ENCODE assay signal across 11 cellular contexts in genomic region chr11:5550440-5551095, GRCh38. TPM values are rescaled to one million over a fixed set of nuclear protein-coding genes. Genes with fewer than 3 reads are reported as not detected.
DNase-seq lines count a peak whose midpoint lies in the region; ATAC-seq lines count a peak whose summit lies in the region.
"Had no signal": no experiment of that assay in that cellular context is flagged by ENCODE, and none has a peak within 500 bp of the region (broad histone marks: within the 10 kb centered on the region; RNA-seq: fewer than 3 reads in every experiment).

No MANE protein-coding gene starts in this region.

- no peak overlapping the region for H2BK12ac ChIP-seq in mesenchymal stem cell (ENCODE audit: low read length in 2 of 2)

- no peak overlapping the region for H2BK15ac ChIP-seq in mesenchymal stem cell (ENCODE audit: low read depth, poor library complexity, severe bottlenecking)

- no peaks in the 10 kb centered on the region for H3K79me1 ChIP-seq in mesenchymal stem cell (replicated peaks; ENCODE audit: low read length, poor library complexity, severe bottlenecking)

- peaks cover 1% of the 10 kb centered on the region for H3K4me1 ChIP-seq in mesenchymal stem cell (ENCODE audit: control insufficient read depth, insufficient read depth, low read depth, low read length)

- no peak overlapping the region for H3K14ac ChIP-seq in mesenchymal stem cell (ENCODE audit: low read length in 2 of 2)

- H3K36me3 ChIP-seq in mesenchymal stem cell (ENCODE audit: control insufficient read depth in 1 of 2, insufficient read depth in 2 of 2, low read depth in 1 of 2, low read length in 2 of 2): no peaks in the 10 kb centered on the region
- H3K36me3 ChIP-seq in H7 (replicated peaks; ENCODE audit: control insufficient read depth, insufficient read depth, low read length): no peaks in the 10 kb centered on the region

- H3K4ac ChIP-seq in mesenchymal stem cell (ENCODE audit: low read depth in 1 of 2, low read length in 2 of 2): no peak overlapping the region

- ATAC-seq in GM18519 (IDR thresholded peaks at IDR 0.05; ENCODE audit: low FRiP score, unreplicated experiment) (peak; percentile 66), HG02759 (IDR thresholded peaks at IDR 0.05; ENCODE audit: unreplicated experiment) (peak; percentile 65), HG03097 (IDR thresholded peaks at IDR 0.05; ENCODE audit: low FRiP score, unreplicated experiment) (no peak)

- H4K8ac ChIP-seq in mesenchymal stem cell (ENCODE audit: low read length): no peak overlapping the region

- DNase-seq in RKO (ENCODE audit: low spot score): peak; percentile 86
- DNase-seq in mesenchymal stem cell: peak; percentile 63
- no peak for DNase-seq in stimulated activated CD4-positive, alpha-beta T cell treated with anti-CD3 and anti-CD28 coated beads, Interleukin-4, amount 100 ng/mL, for 4 hours
- no peak for DNase-seq in NCI-H2171 (lab: John Stamatoyannopoulos, UW)
- no peak for DNase-seq in H7
- DNase-seq: activated CD4-positive, alpha-beta T cell treated with anti-CD3 and anti-CD28 coated beads for 48 hours; central memory CD4-positive, alpha-beta T cell; NCI-H774 had no signal

- H3K9ac ChIP-seq in mesenchymal stem cell (ENCODE audit: low read length): peak overlapping the region; percentile 37

- H3K18ac ChIP-seq in mesenchymal stem cell (ENCODE audit: low read depth in 1 of 2, low read length in 2 of 2): no peak overlapping the region

- no peak overlapping the region for H3K27ac ChIP-seq in mesenchymal stem cell (ENCODE audit: low read length, poor library complexity, severe bottlenecking)

- H4K91ac ChIP-seq in mesenchymal stem cell (ENCODE audit: low read length): no peak overlapping the region

- H3K27me3 ChIP-seq in mesenchymal stem cell (ENCODE audit: control insufficient read depth in 1 of 2, insufficient read depth in 1 of 2, low read length in 2 of 2) (no peaks in the 10 kb centered on the region), H7 (ENCODE audit: control insufficient read depth, insufficient read depth, low read length) (no peaks in the 10 kb centered on the region)

- no peak overlapping the region for H3K4me2 ChIP-seq in mesenchymal stem cell (ENCODE audit: low read length, poor library complexity, severe bottlenecking)

- WGBS in mesenchymal stem cell: 32% methylated on average over 4 of the region's 5 CpGs

- H2AFZ ChIP-seq in mesenchymal stem cell (ENCODE audit: low read depth, low read length): no peak overlapping the region

- H3K9me3 ChIP-seq in mesenchymal stem cell (ENCODE audit: control insufficient read depth, low read length): no peaks in the 10 kb centered on the region

- no peak overlapping the region for H2BK120ac ChIP-seq in mesenchymal stem cell (ENCODE audit: low read depth, low read length)

- no peak overlapping the region for H3K23ac ChIP-seq in mesenchymal stem cell (ENCODE audit: low read length in 2 of 2)

- H2BK5ac ChIP-seq in mesenchymal stem cell (ENCODE audit: low read depth, low read length, poor library complexity, severe bottlenecking): no peak overlapping the region

- no peak overlapping the region for H3K4me3 ChIP-seq in mesenchymal stem cell (ENCODE audit: insufficient read depth in 1 of 2, low read depth in 1 of 2, low read length in 2 of 2)
- no peak overlapping the region for H3K4me3 ChIP-seq in H7 (ENCODE audit: insufficient read depth, low read depth, low read length)

- H2AK5ac ChIP-seq in mesenchymal stem cell (ENCODE audit: low read length, severe bottlenecking): no peak overlapping the region

RNA-seq across cellular contexts. Expression of gene OR52H1, which starts 2.2 kb away (rescaled TPM):
- polyA plus RNA-seq in mesenchymal stem cell (2013, experiment 1 of 2): not detected
- polyA plus RNA-seq in mesenchymal stem cell (2013, experiment 2 of 2): not detected
- total RNA-seq in H7 (2014; rRNA removed; shearing (Covaris generic)): 0.30 TPM in 1 of 2 replicates, not detected in the other

RNA-seq across cellular contexts. Expression of gene OR52B6, which starts 30.1 kb away (rescaled TPM):
- not detected for polyA plus RNA-seq in mesenchymal stem cell (2013, experiment 1 of 2)
- polyA plus RNA-seq in mesenchymal stem cell (2013, experiment 2 of 2): not detected
- total RNA-seq in H7 (2014; rRNA removed; shearing (Covaris generic)): not detected in 2 replicates

RNA-seq across cellular contexts. Expression of gene UBQLNL, which starts 34.1 kb away (rescaled TPM):
- 0.06 TPM for polyA plus RNA-seq in mesenchymal stem cell (2013, experiment 1 of 2)
- polyA plus RNA-seq in mesenchymal stem cell (2013, experiment 2 of 2): 0.04 TPM
- total RNA-seq in H7 (2014; rRNA removed; shearing (Covaris generic)): not detected in 2 replicates

RNA-seq across cellular contexts. Expression of gene UBQLN3, which starts 40.8 kb away (rescaled TPM):
- polyA plus RNA-seq in mesenchymal stem cell (2013, experiment 1 of 2): not detected
- polyA plus RNA-seq in mesenchymal stem cell (2013, experiment 2 of 2): not detected
- not detected in 2 replicates for total RNA-seq in H7 (2014; rRNA removed; shearing (Covaris generic))

RNA-seq across cellular contexts. Expression of gene TRIM6, which starts 45.9 kb away (rescaled TPM):
- 8.5 TPM for polyA plus RNA-seq in mesenchymal stem cell (2013, experiment 1 of 2)
- 8.8 TPM for polyA plus RNA-seq in mesenchymal stem cell (2013, experiment 2 of 2)
- total RNA-seq in H7 (2014; rRNA removed; shearing (Covaris generic)): 27.4 and 40.6 TPM in 2 replicates

Comparison
In these comparisons a context has a peak if more than half of its experiments do, and no peak if none do; other contexts are left out.
1. DNase-seq: peak in RKO (single experiment) and mesenchymal stem cell (single experiment); none in stimulated activated CD4-positive, alpha-beta T cell treated with anti-CD3 and anti-CD28 coated beads, Interleukin-4, amount 100 ng/mL, for 4 hours (0 of 2), NCI-H2171 (single experiment) and H7 (single experiment).